ENCODE assay signal across 1 cellular context in genomic region chr6:43629505-43630300, GRCh38.
A peak's percentile ranks its signal among the peaks of the same experiment; 100 is the strongest.
TF ChIP-seq lines count a peak whose summit lies in the region.

No MANE protein-coding gene starts in this region.

TF ChIP-seq in K562, 482 proteins besides CTCF, POLR2A, EP300 and RAD21 (continued from another document and continues in another):
- no peak for TF ChIP-seq MGA (IDR thresholded peaks at IDR 0.05)
- TF ChIP-seq UBTF (IDR thresholded peaks at IDR 0.05; ENCODE audit: borderline replicate concordance in 1 of 2, low read depth in 2 of 2, low read length in 2 of 2), result 0 out of 4 replicates have a peak, but pooled peaks of 1 of the 2 experiments have one; percentile 63
- no peak for TF ChIP-seq E2F4 (CRISPR knock-in tag; IDR thresholded peaks at IDR 0.05; ENCODE audit: low read depth)
- no peak for TF ChIP-seq PURB (CRISPR knock-in tag; IDR thresholded peaks at IDR 0.05; ENCODE audit: low read depth)
- TF ChIP-seq ZNF263 (CRISPR knock-in tag; IDR thresholded peaks at IDR 0.05; ENCODE audit: borderline replicate concordance), result peak; percentile 37; the same call in 1 of the 2 replicates
- peak; percentile 92 for TF ChIP-seq SMAD1 (IDR thresholded peaks at IDR 0.05; ENCODE audit: low read depth, low read length, partially characterized antibody)
- no peak; a peak in 2 of 6 replicates for TF ChIP-seq ZBTB11 (CRISPR knock-in tag; IDR thresholded peaks at IDR 0.05)
- peak; percentile 73 for TF ChIP-seq PRPF4 (IDR thresholded peaks at IDR 0.05; ENCODE audit: insufficient read depth, low read depth, low read length, poor library complexity, severe bottlenecking)
- TF ChIP-seq PML (IDR thresholded peaks at IDR 0.05; ENCODE audit: low read length), result peak; percentile 85
- TF ChIP-seq CTCFL (IDR thresholded peaks at IDR 0.05; ENCODE audit: borderline replicate concordance, insufficient read depth, low read depth, low read length, poor library complexity, severe bottlenecking), result no peak
- TF ChIP-seq NFRKB (IDR thresholded peaks at IDR 0.05; ENCODE audit: low read depth), result peak; percentile 93
- TF ChIP-seq SPI1 (IDR thresholded peaks at IDR 0.05; ENCODE audit: borderline replicate concordance, low read depth, low read length), result peak; percentile 71; the same call in 1 of the 2 replicates
- TF ChIP-seq ZNF318 (IDR thresholded peaks at IDR 0.05; ENCODE audit: borderline replicate concordance in 1 of 2, low read depth in 1 of 2), result peak in 1 of 2 experiments; percentile 34; a peak in 1 of 4 replicates
- TF ChIP-seq DIDO1 (tag; IDR thresholded peaks at IDR 0.05; ENCODE audit: low read depth), result no peak
- no peak for TF ChIP-seq SETDB1 (IDR thresholded peaks at IDR 0.05; ENCODE audit: low read length)
- peak; percentile 77 for TF ChIP-seq BHLHE40 (IDR thresholded peaks at IDR 0.05; ENCODE audit: low read length)
- TF ChIP-seq LARP7 (IDR thresholded peaks at IDR 0.05), result peak; percentile 15; the same call in 1 of the 2 replicates
